In genomic region chr13:59391696-59392095, GRCh38 we compare ENCODE assay signal across 8 cellular contexts.
DNase-seq lines count a peak whose midpoint lies in the region; ATAC-seq and TF ChIP-seq lines count a peak whose summit lies in the region.

No MANE protein-coding gene starts in this region.

- no peak overlapping the region for H3K27ac Mint-ChIP-seq in brain
- H3K27ac Mint-ChIP-seq in immature natural killer cell, result no peak overlapping the region

- TF ChIP-seq CTCF in GM13977 (IDR thresholded peaks at IDR 0.05; ENCODE audit: extremely low read depth, insufficient read depth, missing control alignments), result peak; percentile 81
- peak; percentile 93 for TF ChIP-seq CTCF in NB4 (IDR thresholded peaks at IDR 0.05; ENCODE audit: low read depth, low read length)
- peak; percentile 82 to 88 for TF ChIP-seq CTCF in brain (conservative IDR thresholded peaks at IDR 0.05)

- H3K4me3 Mint-ChIP-seq in brain, result no peak overlapping the region
- no peak overlapping the region for H3K4me3 Mint-ChIP-seq in immature natural killer cell

- in situ Hi-C loops in ACHN (cut with HindIII; ENCODE audit: low pct_ligation_motif_present, low pct_unique_long_range_greater_than_20kb, low sequenced_read_pairs), result no loop called here
- in situ Hi-C loops in GM13977 (cut with MboI; ENCODE audit: low pct_unique_long_range_greater_than_20kb, low sequenced_read_pairs, unreplicated experiment), result loop anchor here (10.0 to 25.0 kb wide), 2 partner anchors 283 to 946 kb away; no protein-coding TSS in a partner anchor

- no peaks in the 10 kb centered on the region for H3K4me1 Mint-ChIP-seq in brain
- H3K4me1 Mint-ChIP-seq in immature natural killer cell, result peaks cover 0 to 2% of the 10 kb centered on the region in 2 donors

- peak; percentile 56 for DNase-seq in ACHN
- peak; percentile 61 for DNase-seq in GM13977 (ENCODE audit: low spot score)
- DNase-seq in NB4 (ENCODE audit: low read depth), result peak; percentile 82
- DNase-seq in SKM-1 treated with dmso at 0.1 percent for 144 hours (lab: John Stamatoyannopoulos, UW; ENCODE audit: unreplicated experiment), result peak; percentile 80
- peak; percentile 46 to 67 (median 59) for DNase-seq in immature natural killer cell
- peak; percentile 31 for DNase-seq in stimulated activated CD4-positive, alpha-beta T cell treated with anti-CD3 and anti-CD28 coated beads, Interleukin-2, amount 100 ng/mL, for 4 hours (ENCODE audit: low read depth)

- ATAC-seq in HG02763 (IDR thresholded peaks at IDR 0.05; ENCODE audit: unreplicated experiment), result peak; percentile 99

- no peak for TF ChIP-seq POLR2A in NB4 (IDR thresholded peaks at IDR 0.05; ENCODE audit: extremely low read depth, insufficient read length)

- H3K36me3 Mint-ChIP-seq in brain (peaks cover 5% of the 10 kb centered on the region), immature natural killer cell (no peaks in the 10 kb centered on the region)

- peaks cover 8 to 25% (median 17%) of the 10 kb centered on the region in 5 experiments for H3K9me3 Mint-ChIP-seq in brain
- peaks cover 0 to 3% (median 0%) of the 10 kb centered on the region in 6 donors for H3K9me3 Mint-ChIP-seq in immature natural killer cell

- H3K4me3 ChIP-seq in NB4 (ENCODE audit: low read depth, low read length), result no peak overlapping the region

- H3K27me3 Mint-ChIP-seq in brain (peaks cover 7% of the 10 kb centered on the region), immature natural killer cell (ENCODE audit: low read depth in 3 of 3) (peaks cover 0 to 5% (median 2%) of the 10 kb centered on the region in 3 donors)

Comparison
In these comparisons a context has a peak if more than half of its experiments do, and no peak if none do; other contexts are left out.
1. DNase-seq: peak in every context shown above with its lines; median percentile 82 in NB4; 80 in SKM-1 treated with dmso at 0.1 percent for 144 hours; 61 in GM13977; 59 in immature natural killer cell; 56 in ACHN; 31 in stimulated activated CD4-positive, alpha-beta T cell treated with anti-CD3 and anti-CD28 coated beads, Interleukin-2, amount 100 ng/mL, for 4 hours.